ENCODE assay signal across 8 cellular contexts in the genomic region with DNA sequence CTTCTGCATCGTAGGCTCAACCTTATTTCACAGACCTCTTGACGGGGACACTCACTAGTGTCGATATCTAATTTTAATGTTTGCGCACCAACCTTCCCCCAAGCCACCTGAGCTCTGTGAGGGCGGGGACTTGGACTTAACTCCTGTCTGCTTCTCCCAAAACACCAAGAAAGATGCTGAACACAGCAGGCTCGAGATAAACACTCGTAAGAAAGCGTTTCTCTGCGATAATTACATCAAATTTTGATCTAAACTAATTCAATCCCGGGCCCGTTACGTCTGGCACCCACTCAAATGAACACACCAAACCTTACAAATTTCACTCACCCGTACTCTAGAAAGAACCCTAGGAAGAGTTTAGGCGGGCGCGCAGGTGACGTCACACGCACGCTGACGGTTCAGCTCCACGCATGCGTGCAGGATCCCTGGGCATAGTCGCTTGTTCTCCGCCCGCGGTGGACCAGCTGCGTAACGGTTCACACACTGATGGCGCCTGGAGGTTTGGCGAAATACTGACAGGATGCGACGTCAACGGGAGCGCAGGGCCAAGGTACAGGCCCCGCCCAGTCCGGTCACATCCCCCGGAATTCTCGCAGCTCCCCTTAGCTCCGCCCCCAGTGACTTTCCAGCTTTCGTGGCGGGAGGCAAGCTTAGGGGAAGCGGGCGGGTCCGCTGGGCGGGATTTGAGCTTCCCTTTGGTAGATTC. TPM values are rescaled to one million over a fixed set of nuclear protein-coding genes. Genes with fewer than 3 reads are reported as not detected.
DNase-seq lines count a peak whose midpoint lies in the region; ATAC-seq, FAIRE-seq and TF ChIP-seq lines count a peak whose summit lies in the region.

A gene with protein sequence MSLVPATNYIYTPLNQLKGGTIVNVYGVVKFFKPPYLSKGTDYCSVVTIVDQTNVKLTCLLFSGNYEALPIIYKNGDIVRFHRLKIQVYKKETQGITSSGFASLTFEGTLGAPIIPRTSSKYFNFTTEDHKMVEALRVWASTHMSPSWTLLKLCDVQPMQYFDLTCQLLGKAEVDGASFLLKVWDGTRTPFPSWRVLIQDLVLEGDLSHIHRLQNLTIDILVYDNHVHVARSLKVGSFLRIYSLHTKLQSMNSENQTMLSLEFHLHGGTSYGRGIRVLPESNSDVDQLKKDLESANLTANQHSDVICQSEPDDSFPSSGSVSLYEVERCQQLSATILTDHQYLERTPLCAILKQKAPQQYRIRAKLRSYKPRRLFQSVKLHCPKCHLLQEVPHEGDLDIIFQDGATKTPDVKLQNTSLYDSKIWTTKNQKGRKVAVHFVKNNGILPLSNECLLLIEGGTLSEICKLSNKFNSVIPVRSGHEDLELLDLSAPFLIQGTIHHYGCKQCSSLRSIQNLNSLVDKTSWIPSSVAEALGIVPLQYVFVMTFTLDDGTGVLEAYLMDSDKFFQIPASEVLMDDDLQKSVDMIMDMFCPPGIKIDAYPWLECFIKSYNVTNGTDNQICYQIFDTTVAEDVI (minus strand): TSS at position 359 of the 706 bp plus-strand sequence. CDS start 32,652 bp downstream, outside the sequence.

- intact Hi-C loops in T-helper 2 cell treated with Interferon-gamma antibody and Interleukin-4, amounts not matched to agents 100 ng/mL and 5 ng/mL, for 36 hours (cut with micrococcal nuclease), result loop anchor here (1.0 to 10.0 kb wide), 3 partner anchors 1185 to 1397 kb away; a partner anchor contains a TSS
- intact Hi-C loops in psoas muscle (cut with DNase I), result no loop called here

- H3K4me1 ChIP-seq in right atrium auricular region (peaks cover 0 to 24% of the 10 kb centered on the region in 2 donors), psoas muscle (peaks cover 11% of the 10 kb centered on the region)

- H3K4me3 ChIP-seq in right atrium auricular region (peak within 1 kb of the TSS; percentile 61 to 67), psoas muscle (peak within 1 kb of the TSS; percentile 85)

- 0 to 1% (median 0%) methylated on average over 45 of the region's 45 CpGs for WGBS in psoas muscle, 3 donors

- H3K27ac ChIP-seq in right atrium auricular region (peak within 1 kb of the TSS; percentile 89 to 93), psoas muscle (peak within 1 kb of the TSS; percentile 84)

- TF ChIP-seq CTCF in right atrium auricular region (IDR thresholded peaks at IDR 0.05), result no peak
- TF ChIP-seq CTCF in psoas muscle (IDR thresholded peaks at IDR 0.05), result no peak

- DNase-seq in NCI-H187 treated with DMSO at 0.1 percent for 48 hours (lab: John Stamatoyannopoulos, UW), result peak; percentile 95
- peak; percentile 85 to 100 (median 98) for DNase-seq in anterior cingulate cortex (lab: John Stamatoyannopoulos, UW)
- peak; percentile 100 for DNase-seq in right atrium auricular region (ENCODE audit: low spot score)
- peak; percentile 99 for DNase-seq in psoas muscle
- DNase-seq in urothelium cell line (ENCODE audit: low spot score), result peak; percentile 91

- H3K27me3 ChIP-seq in right atrium auricular region (no peaks in the 10 kb centered on the region), psoas muscle (ENCODE audit: insufficient read depth in 3 of 3, low read length in 2 of 3) (no peaks in the 10 kb centered on the region)

- peak; percentile 99 for ATAC-seq in GM18499 (IDR thresholded peaks at IDR 0.05; ENCODE audit: insufficient read depth, unreplicated experiment)
- peak; percentile 100 for ATAC-seq in HG02943 (IDR thresholded peaks at IDR 0.05; ENCODE audit: low read depth, unreplicated experiment)
- ATAC-seq in psoas muscle, result peak; percentile 99 to 100 (median 100)

- H3K9me3 ChIP-seq in right atrium auricular region (no peaks in the 10 kb centered on the region), psoas muscle (no peaks in the 10 kb centered on the region)

- no peak for FAIRE-seq in urothelium cell line (lab: Jason Lieb, UNC)

- H3K36me3 ChIP-seq in right atrium auricular region, result no peaks in the 10 kb centered on the region
- H3K36me3 ChIP-seq in psoas muscle (ENCODE audit: insufficient read depth in 1 of 2, low read depth in 1 of 2), result peaks cover 0 to 12% of the 10 kb centered on the region in 2 donors

RNA-seq across cellular contexts. Expression of the gene that starts here (rescaled TPM):
- 25.6 and 29.4 TPM in 2 replicates for total RNA-seq in T-helper 2 cell treated with Interferon-gamma antibody and Interleukin-4, amounts not matched to agents 100 ng/mL and 5 ng/mL, for 36 hours
- 10 to 100 TPM; 10.7 to 15.5 TPM for total RNA-seq in right atrium auricular region
- 1 to 10 TPM; 6.1 to 9.1 (median 6.9) TPM for total RNA-seq in psoas muscle
- 1 to 10 TPM; 4.1 to 7.8 (median 6.0) TPM for polyA plus RNA-seq in psoas muscle

Comparison
In these comparisons a context has a peak if more than half of its experiments do, and no peak if none do; other contexts are left out.
1. Peak in every context shown above with its lines: DNase-seq, ATAC-seq, H3K4me3 ChIP-seq and H3K27ac ChIP-seq.